In the genomic region with DNA sequence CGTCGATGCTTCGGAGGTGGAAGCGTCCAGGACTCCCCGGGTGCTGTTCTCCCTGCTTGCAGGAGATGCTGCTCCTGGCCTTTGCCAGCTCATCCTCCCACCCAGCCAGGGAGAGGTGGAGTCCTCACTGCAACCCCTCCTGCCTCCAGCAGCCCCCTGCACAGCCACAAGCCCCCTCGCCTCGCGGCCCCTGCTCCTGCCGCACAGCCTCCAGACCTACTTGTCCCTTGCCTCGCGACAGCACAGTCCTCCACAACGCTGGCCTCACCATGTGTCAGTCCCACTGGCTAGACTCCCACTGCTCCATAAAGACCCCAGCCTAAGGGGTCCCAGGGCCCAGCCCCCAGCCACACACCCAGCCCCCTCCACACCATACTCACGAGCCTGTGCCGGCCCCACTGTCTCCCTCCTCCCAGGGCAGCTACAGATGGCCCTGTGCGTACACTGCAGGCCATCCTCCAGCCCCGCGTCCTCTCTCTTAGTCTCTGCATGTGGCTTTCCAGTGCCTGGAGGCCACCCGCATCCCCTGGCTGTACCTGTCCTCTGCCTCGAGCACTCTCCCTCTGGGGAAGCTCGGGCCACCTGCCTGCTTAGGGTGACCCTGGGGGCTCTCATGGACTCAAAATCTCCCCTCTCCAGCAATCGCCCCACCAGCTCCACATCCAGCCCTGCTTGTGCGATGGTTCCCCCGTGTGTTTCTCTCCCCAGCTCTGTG, we compare ENCODE assay signal across 25 cellular contexts.
"Had no signal": no experiment of that assay in that cellular context is flagged by ENCODE, and none has a peak within 500 bp of the region (broad histone marks: within the 10 kb centered on the region; RNA-seq: fewer than 3 reads in every experiment).

No MANE protein-coding gene starts in this region.

- H3K27me3 ChIP-seq: breast epithelium, left lung, right lobe of liver, vagina had no signal

- H3K4me1 Mint-ChIP-seq: activated B cell treated with CpG ODN at 0.5 μM for 24 hours; activated CD4-positive, alpha-beta T cell treated with anti-CD3 and anti-CD28 coated beads for 36 hours; activated naive CD8-positive, alpha-beta T cell treated with anti-CD3 and anti-CD28 coated beads for 36 hours; naive thymus-derived CD4-positive, alpha-beta T cell had no signal

- H3K9ac ChIP-seq: parathyroid adenoma had no signal

- H2AFZ ChIP-seq: parathyroid adenoma had no signal

- H3K9me3 ChIP-seq: breast epithelium, esophagus squamous epithelium, gastrocnemius medialis, left lung, right lobe of liver, tibial nerve, vagina had no signal

- H3K79me2 ChIP-seq: parathyroid adenoma had no signal

- H3K27ac Mint-ChIP-seq: activated B cell treated with CpG ODN at 0.5 μM for 24 hours; activated CD4-positive, alpha-beta T cell treated with anti-CD3 and anti-CD28 coated beads for 36 hours; activated naive CD8-positive, alpha-beta T cell treated with anti-CD3 and anti-CD28 coated beads for 36 hours; effector memory CD8-positive, alpha-beta T cell; naive thymus-derived CD4-positive, alpha-beta T cell; stimulated activated naive CD8-positive, alpha-beta T cell treated with anti-CD3 and anti-CD28 coated beads, Interleukin-15, Interleukin-2, amounts not matched to agents 100 ng/mL and 50 ng/mL, for 24 hours had no signal

- H3K9me3 Mint-ChIP-seq: activated B cell treated with CpG ODN at 0.5 μM for 24 hours; activated naive CD8-positive, alpha-beta T cell treated with anti-CD3 and anti-CD28 coated beads for 36 hours; central memory CD8-positive, alpha-beta T cell; effector memory CD8-positive, alpha-beta T cell; naive thymus-derived CD4-positive, alpha-beta T cell; stimulated activated naive CD8-positive, alpha-beta T cell treated with anti-CD3 and anti-CD28 coated beads, Interleukin-15, Interleukin-2, amounts not matched to agents 100 ng/mL and 50 ng/mL, for 24 hours had no signal

- H3K4me3 Mint-ChIP-seq: activated B cell treated with CpG ODN at 0.5 μM for 24 hours; activated CD4-positive, alpha-beta T cell treated with anti-CD3 and anti-CD28 coated beads for 36 hours; activated naive CD8-positive, alpha-beta T cell treated with anti-CD3 and anti-CD28 coated beads for 36 hours; central memory CD8-positive, alpha-beta T cell; effector memory CD8-positive, alpha-beta T cell; naive thymus-derived CD4-positive, alpha-beta T cell; stimulated activated naive CD8-positive, alpha-beta T cell treated with anti-CD3 and anti-CD28 coated beads, Interleukin-15, Interleukin-2, amounts not matched to agents 100 ng/mL and 50 ng/mL, for 24 hours had no signal

- DNase-seq: activated B cell treated with CpG ODN at 0.5 μM for 24 hours; activated CD4-positive, alpha-beta T cell treated with anti-CD3 and anti-CD28 coated beads for 36 hours; activated CD4-positive, alpha-beta T cell treated with anti-CD3 and anti-CD28 coated beads, Interleukin-2, amount 50 U/mL, for 4 hours; activated naive CD4-positive, alpha-beta T cell treated with Interleukin-2 at 50 U/mL for 16 hours; activated naive CD8-positive, alpha-beta T cell treated with anti-CD3 and anti-CD28 coated beads for 36 hours; activated T-cell treated with anti-CD3 and anti-CD28 coated beads, Interleukin-2, amount 50 U/mL, for 48 hours; effector memory CD8-positive, alpha-beta T cell; esophagus squamous epithelium; gastrocnemius medialis; hippocampal formation; kidney glomerular epithelial cell; naive thymus-derived CD4-positive, alpha-beta T cell; nucleus accumbens; right lobe of liver; stimulated activated CD4-positive, alpha-beta T cell treated with anti-CD3 and anti-CD28 coated beads, Interleukin-1b, Interleukin-23, amount 100 ng/mL, for 48 hours; T-helper 9 cell had no signal

- H3K36me3 ChIP-seq: breast epithelium, esophagus squamous epithelium, gastrocnemius medialis, left lung, right lobe of liver, tibial nerve, vagina had no signal

- ATAC-seq: activated CD4-positive, alpha-beta T cell treated with anti-CD3 and anti-CD28 coated beads for 36 hours; effector memory CD8-positive, alpha-beta T cell; gastrocnemius medialis; left lung; naive thymus-derived CD4-positive, alpha-beta T cell had no signal

- H3K36me3 Mint-ChIP-seq: activated naive CD8-positive, alpha-beta T cell treated with anti-CD3 and anti-CD28 coated beads for 36 hours; naive thymus-derived CD4-positive, alpha-beta T cell had no signal

- H3K4me1 ChIP-seq: breast epithelium, gastrocnemius medialis, parathyroid adenoma, right lobe of liver, tibial nerve, vagina had no signal

- H3K27me3 Mint-ChIP-seq: activated CD4-positive, alpha-beta T cell treated with anti-CD3 and anti-CD28 coated beads for 36 hours; activated naive CD8-positive, alpha-beta T cell treated with anti-CD3 and anti-CD28 coated beads for 36 hours; stimulated activated naive CD8-positive, alpha-beta T cell treated with anti-CD3 and anti-CD28 coated beads, Interleukin-15, Interleukin-2, amounts not matched to agents 100 ng/mL and 50 ng/mL, for 24 hours had no signal

- H3K27ac ChIP-seq: breast epithelium, gastrocnemius medialis, left lung, parathyroid adenoma, right lobe of liver, skin epidermis, tibial nerve, vagina had no signal

- H3K4me3 ChIP-seq: breast epithelium, esophagus squamous epithelium, gastrocnemius medialis, left lung, lung, right lobe of liver, skin epidermis, tibial nerve, vagina had no signal
